22 cellular contexts compared by ENCODE assay signal in genomic region chr20:32320305-32320704, GRCh38. TPM values are rescaled to one million over a fixed set of nuclear protein-coding genes. Genes with fewer than 3 reads are reported as not detected.
DNase-seq lines count a peak whose midpoint lies in the region; ATAC-seq and TF ChIP-seq lines count a peak whose summit lies in the region.
"Had no signal": no experiment of that assay in that cellular context is flagged by ENCODE, and none has a peak within 500 bp of the region (broad histone marks: within the 10 kb centered on the region; RNA-seq: fewer than 3 reads in every experiment).

No MANE protein-coding gene starts in this region.

- H3K9me3 Mint-ChIP-seq in activated CD4-positive, alpha-beta memory T cell treated with anti-CD3 and anti-CD28 coated beads for 36 hours: no peaks in the 10 kb centered on the region
- H3K9me3 Mint-ChIP-seq in activated CD4-positive, alpha-beta memory T cell treated with anti-CD3 and anti-CD28 coated beads, Interleukin-2, amount 10 ng/mL, durations not matched to agents 7 days and 5 days: no peaks in the 10 kb centered on the region
- no peaks in the 10 kb centered on the region for H3K9me3 Mint-ChIP-seq in natural killer cell treated with Interleukin-12 subunit alpha and Interleukin-12 subunit beta and Interleukin-15 and Interleukin-18, amount 100 ng/mL, for 72 hours
- no peaks in the 10 kb centered on the region for H3K9me3 Mint-ChIP-seq in natural killer cell
- H3K9me3 Mint-ChIP-seq in central memory CD8-positive, alpha-beta T cell: no peaks in the 10 kb centered on the region
- H3K9me3 Mint-ChIP-seq: CD14-positive monocyte; CD4-positive, alpha-beta memory T cell had no signal

- H3K36me3 Mint-ChIP-seq in activated CD4-positive, alpha-beta memory T cell treated with anti-CD3 and anti-CD28 coated beads for 36 hours: peaks cover 45% of the 10 kb centered on the region
- H3K36me3 Mint-ChIP-seq in activated CD4-positive, alpha-beta memory T cell treated with anti-CD3 and anti-CD28 coated beads, Interleukin-2, amount 10 ng/mL, durations not matched to agents 7 days and 5 days (ENCODE audit: low read depth): peaks cover 44% of the 10 kb centered on the region
- H3K36me3 Mint-ChIP-seq in natural killer cell treated with Interleukin-12 subunit alpha and Interleukin-12 subunit beta and Interleukin-15 and Interleukin-18, amount 100 ng/mL, for 72 hours: peaks cover 29% of the 10 kb centered on the region
- H3K36me3 Mint-ChIP-seq in natural killer cell: peaks cover 9% of the 10 kb centered on the region
- H3K36me3 Mint-ChIP-seq in central memory CD8-positive, alpha-beta T cell (ENCODE audit: insufficient read depth): peaks cover 31% of the 10 kb centered on the region

- intact Hi-C loops in activated CD4-positive, alpha-beta memory T cell treated with anti-CD3 and anti-CD28 coated beads for 36 hours (cut with micrococcal nuclease): loop anchor here (5.0 kb wide), 1 partner anchor 37 kb away; the partner anchor contains the start of gene ASXL1
- intact Hi-C loops in natural killer cell (cut with micrococcal nuclease): no loop called here

- H3K4me1 Mint-ChIP-seq in activated CD4-positive, alpha-beta memory T cell treated with anti-CD3 and anti-CD28 coated beads for 36 hours (ENCODE audit: low read depth): peaks cover 18% of the 10 kb centered on the region
- peaks cover 6% of the 10 kb centered on the region for H3K4me1 Mint-ChIP-seq in activated CD4-positive, alpha-beta memory T cell treated with anti-CD3 and anti-CD28 coated beads, Interleukin-2, amount 10 ng/mL, durations not matched to agents 7 days and 5 days
- H3K4me1 Mint-ChIP-seq in natural killer cell treated with Interleukin-12 subunit alpha and Interleukin-12 subunit beta and Interleukin-15 and Interleukin-18, amount 100 ng/mL, for 72 hours (ENCODE audit: low read depth in 2 of 2): peaks cover 12% of the 10 kb centered on the region in 2 donors
- peaks cover 0 to 2% of the 10 kb centered on the region in 2 donors for H3K4me1 Mint-ChIP-seq in natural killer cell
- H3K4me1 Mint-ChIP-seq in central memory CD8-positive, alpha-beta T cell: peaks cover 2% of the 10 kb centered on the region
- H3K4me1 Mint-ChIP-seq: CD14-positive monocyte had no signal

- ATAC-seq in natural killer cell treated with Interleukin-12 subunit alpha and Interleukin-12 subunit beta and Interleukin-15 and Interleukin-18, amount 100 ng/mL, for 72 hours: no peak
- ATAC-seq in natural killer cell (no peak), GM21576 (IDR thresholded peaks at IDR 0.05; ENCODE audit: unreplicated experiment) (no peak)
- no peak for ATAC-seq in central memory CD8-positive, alpha-beta T cell (replicated peaks; ENCODE audit: extremely low read depth, poor library complexity, severe bottlenecking)
- ATAC-seq: A549 had no signal

- CTCF ChIA-PET in activated CD4-positive, alpha-beta memory T cell treated with anti-CD3 and anti-CD28 coated beads for 36 hours (lab: Charles Lee): interaction anchor here (0.6 kb wide), 1 partner anchor 36 kb away, joined by 4 read pairs; no protein-coding TSS in a partner anchor
- CTCF ChIA-PET in activated CD4-positive, alpha-beta memory T cell treated with anti-CD3 and anti-CD28 coated beads, Interleukin-2, amount 10 ng/mL, durations not matched to agents 7 days and 5 days (lab: Charles Lee): interaction anchor here (0.7 kb wide), 1 partner anchor 96 kb away, joined by 3 read pairs; no protein-coding TSS in a partner anchor

- no peak for DNase-seq in activated CD4-positive, alpha-beta memory T cell treated with anti-CD3 and anti-CD28 coated beads for 36 hours
- no peak for DNase-seq in activated CD4-positive, alpha-beta memory T cell treated with anti-CD3 and anti-CD28 coated beads, Interleukin-2, amount 10 ng/mL, durations not matched to agents 7 days and 5 days
- no peak for DNase-seq in natural killer cell treated with Interleukin-12 subunit alpha and Interleukin-12 subunit beta and Interleukin-15 and Interleukin-18, amount 100 ng/mL, for 72 hours (ENCODE audit: low spot score)
- DNase-seq in natural killer cell (no peak), GM03348 (ENCODE audit: low spot score) (no peak), HK-2 (ENCODE audit: unreplicated experiment) (no peak)
- no peak for DNase-seq in central memory CD8-positive, alpha-beta T cell (ENCODE audit: low spot score in 2 of 2)
- DNase-seq: ACHN; AML-193; BE2C; Calu3; CD4-positive, alpha-beta memory T cell; COR-L47; DMS53; DMS79 treated with DMSO at 0.1 percent for 48 hours; GF-D8; GM23248; H7; HCEC 1CT had no signal

- no peak for TF ChIP-seq CTCF in natural killer cell (IDR thresholded peaks at IDR 0.05)

- H3K4me3 Mint-ChIP-seq in activated CD4-positive, alpha-beta memory T cell treated with anti-CD3 and anti-CD28 coated beads for 36 hours: no peak overlapping the region
- H3K4me3 Mint-ChIP-seq in activated CD4-positive, alpha-beta memory T cell treated with anti-CD3 and anti-CD28 coated beads, Interleukin-2, amount 10 ng/mL, durations not matched to agents 7 days and 5 days: no peak overlapping the region
- H3K4me3 Mint-ChIP-seq in natural killer cell treated with Interleukin-12 subunit alpha and Interleukin-12 subunit beta and Interleukin-15 and Interleukin-18, amount 100 ng/mL, for 72 hours: no peak overlapping the region
- no peak overlapping the region for H3K4me3 Mint-ChIP-seq in natural killer cell
- H3K4me3 Mint-ChIP-seq in central memory CD8-positive, alpha-beta T cell: no peak overlapping the region
- H3K4me3 Mint-ChIP-seq: CD14-positive monocyte; CD4-positive, alpha-beta memory T cell had no signal

- peak overlapping the region; percentile 18 for H3K27ac Mint-ChIP-seq in activated CD4-positive, alpha-beta memory T cell treated with anti-CD3 and anti-CD28 coated beads for 36 hours
- H3K27ac Mint-ChIP-seq in activated CD4-positive, alpha-beta memory T cell treated with anti-CD3 and anti-CD28 coated beads, Interleukin-2, amount 10 ng/mL, durations not matched to agents 7 days and 5 days: no peak overlapping the region
- H3K27ac Mint-ChIP-seq in natural killer cell treated with Interleukin-12 subunit alpha and Interleukin-12 subunit beta and Interleukin-15 and Interleukin-18, amount 100 ng/mL, for 72 hours: peak overlapping the region; percentile 6 to 34
- H3K27ac Mint-ChIP-seq in natural killer cell: peak overlapping the region in 1 of 2 donors; percentile 72
- peak overlapping the region; percentile 61 for H3K27ac Mint-ChIP-seq in central memory CD8-positive, alpha-beta T cell (ENCODE audit: low read depth)

- POLR2A ChIA-PET in activated CD4-positive, alpha-beta memory T cell treated with anti-CD3 and anti-CD28 coated beads for 36 hours (lab: Charles Lee): no interaction called here
- POLR2A ChIA-PET in activated CD4-positive, alpha-beta memory T cell treated with anti-CD3 and anti-CD28 coated beads, Interleukin-2, amount 10 ng/mL, durations not matched to agents 7 days and 5 days (lab: Charles Lee): interaction anchor here (1.2 kb wide), 1 partner anchor 39 kb away, joined by 3 read pairs; no protein-coding TSS in a partner anchor

- H3K27me3 Mint-ChIP-seq in activated CD4-positive, alpha-beta memory T cell treated with anti-CD3 and anti-CD28 coated beads for 36 hours: no peaks in the 10 kb centered on the region
- no peaks in the 10 kb centered on the region for H3K27me3 Mint-ChIP-seq in activated CD4-positive, alpha-beta memory T cell treated with anti-CD3 and anti-CD28 coated beads, Interleukin-2, amount 10 ng/mL, durations not matched to agents 7 days and 5 days
- no peaks in the 10 kb centered on the region for H3K27me3 Mint-ChIP-seq in natural killer cell treated with Interleukin-12 subunit alpha and Interleukin-12 subunit beta and Interleukin-15 and Interleukin-18, amount 100 ng/mL, for 72 hours
- no peaks in the 10 kb centered on the region for H3K27me3 Mint-ChIP-seq in natural killer cell (ENCODE audit: low read depth in 2 of 2)
- no peaks in the 10 kb centered on the region for H3K27me3 Mint-ChIP-seq in central memory CD8-positive, alpha-beta T cell
- H3K27me3 Mint-ChIP-seq: CD4-positive, alpha-beta memory T cell had no signal

RNA-seq across cellular contexts. Expression of gene ASXL1, which starts 37.8 kb away (rescaled TPM):
- 100 to 1,000 TPM; 141 to 147 TPM for total RNA-seq in activated CD4-positive, alpha-beta memory T cell treated with anti-CD3 and anti-CD28 coated beads for 36 hours
- 100 to 1,000 TPM; 113 to 118 TPM for total RNA-seq in activated CD4-positive, alpha-beta memory T cell treated with anti-CD3 and anti-CD28 coated beads, Interleukin-2, amount 10 ng/mL, durations not matched to agents 7 days and 5 days
- total RNA-seq in natural killer cell treated with Interleukin-12 subunit alpha and Interleukin-12 subunit beta and Interleukin-15 and Interleukin-18, amount 100 ng/mL, for 72 hours: 100 to 1,000 TPM; 119 to 214 TPM
- total RNA-seq in natural killer cell: 100 to 1,000 TPM; 106 to 125 (median 108) TPM

RNA-seq across cellular contexts. Expression of gene KIF3B, which starts 42.9 kb away (rescaled TPM):
- total RNA-seq in activated CD4-positive, alpha-beta memory T cell treated with anti-CD3 and anti-CD28 coated beads for 36 hours: 10 to 100 TPM; 38.9 to 39.4 TPM
- 10 to 100 TPM; 23.1 to 23.4 TPM for total RNA-seq in activated CD4-positive, alpha-beta memory T cell treated with anti-CD3 and anti-CD28 coated beads, Interleukin-2, amount 10 ng/mL, durations not matched to agents 7 days and 5 days
- total RNA-seq in natural killer cell treated with Interleukin-12 subunit alpha and Interleukin-12 subunit beta and Interleukin-15 and Interleukin-18, amount 100 ng/mL, for 72 hours: 10 to 100 TPM; 51.3 to 61.2 TPM
- total RNA-seq in natural killer cell: 10 to 100 TPM; 10.2 to 14.3 (median 13.2) TPM
